8 cellular contexts compared by ENCODE assay signal in genomic region chr15:67832031-67832551, GRCh38. TPM values are rescaled to one million over a fixed set of nuclear protein-coding genes. Genes with fewer than 3 reads are reported as not detected.
DNase-seq lines count a peak whose midpoint lies in the region; ATAC-seq and TF ChIP-seq lines count a peak whose summit lies in the region.

No MANE protein-coding gene starts in this region.

- POLR2A ChIA-PET in MCF 10A (lab: Yijun Ruan, JAX), result no interaction called here

- ATAC-seq in GM21717 (IDR thresholded peaks at IDR 0.05; ENCODE audit: unreplicated experiment), result no peak
- no peak for ATAC-seq in GM21390 (IDR thresholded peaks at IDR 0.05; ENCODE audit: unreplicated experiment)

- H3K27me3 Mint-ChIP-seq in MCF 10A (ENCODE audit: insufficient read depth, unreplicated experiment) (no peaks in the 10 kb centered on the region), progenitor cell of endocrine pancreas (peaks cover 86% of the 10 kb centered on the region)

- H3K27ac Mint-ChIP-seq in MCF 10A (ENCODE audit: low read depth, unreplicated experiment) (no peak overlapping the region), progenitor cell of endocrine pancreas (no peak overlapping the region)

- DNase-seq in NCI-H82 (lab: John Stamatoyannopoulos, UW), result peak; percentile 60
- DNase-seq in NCI-H82 treated with DMSO at 0.1 percent for 48 hours (lab: John Stamatoyannopoulos, UW; ENCODE audit: unreplicated experiment), result no peak
- peak; percentile 55 for DNase-seq in M059J (ENCODE audit: low read depth)
- DNase-seq in MCF 10A (ENCODE audit: unreplicated experiment), result peak; percentile 53
- no peak for DNase-seq in progenitor cell of endocrine pancreas (ENCODE audit: low spot score, unreplicated experiment)
- no peak for DNase-seq in cerebellar nuclear complex (lab: John Stamatoyannopoulos, UW)

- BruUV-seq in MCF 10A (replicated peaks; lab: Mats Ljungman, UMichigan), result no TSS peak

- H3K9me3 Mint-ChIP-seq in MCF 10A (ENCODE audit: unreplicated experiment), result no peaks in the 10 kb centered on the region
- H3K9me3 Mint-ChIP-seq in progenitor cell of endocrine pancreas (ENCODE audit: low read depth), result no peaks in the 10 kb centered on the region

- CTCF ChIA-PET in MCF 10A (lab: Yijun Ruan, JAX), result interaction anchor here (0.6 to 0.7 kb wide), 2 partner anchors 446 to 1393 kb away, joined by 3 read pairs; no protein-coding TSS in a partner anchor

- H3K36me3 Mint-ChIP-seq in MCF 10A (ENCODE audit: insufficient read depth, unreplicated experiment), result no peaks in the 10 kb centered on the region
- H3K36me3 Mint-ChIP-seq in progenitor cell of endocrine pancreas (ENCODE audit: insufficient read depth), result no peaks in the 10 kb centered on the region

- peaks cover 9% of the 10 kb centered on the region for H3K4me1 Mint-ChIP-seq in MCF 10A (ENCODE audit: insufficient read depth, unreplicated experiment)
- peaks cover 18% of the 10 kb centered on the region for H3K4me1 Mint-ChIP-seq in progenitor cell of endocrine pancreas (ENCODE audit: low read depth)

- intact Hi-C loops in MCF 10A (cut with micrococcal nuclease), result loop anchor here (2.0 to 10.0 kb wide), 3 partner anchors 289 to 767 kb away; partner anchors contain the start of genes MAP2K5 and SMAD3

- H3K4me3 Mint-ChIP-seq in MCF 10A (ENCODE audit: unreplicated experiment) (no peak overlapping the region), progenitor cell of endocrine pancreas (ENCODE audit: low read depth) (no peak overlapping the region)

- TF ChIP-seq CTCF in MCF 10A (IDR thresholded peaks at IDR 0.05; ENCODE audit: unreplicated experiment) (peak; percentile 28), progenitor cell of endocrine pancreas (IDR thresholded peaks at IDR 0.05; ENCODE audit: unreplicated experiment) (peak; percentile 37)

RNA-seq across cellular contexts. Expression of gene SKOR1, which starts 6.8 kb away (rescaled TPM):
- 0.12 and 0.17 TPM in 2 replicates for total RNA-seq in M059J (2014; rRNA removed; shearing (Covaris generic))
- total RNA-seq in MCF 10A (2022), result 0.07 and 0.17 TPM in 2 replicates
- total RNA-seq in progenitor cell of endocrine pancreas, result 0.60 and 0.75 TPM in 2 replicates

RNA-seq across cellular contexts. Expression of gene RNU6-1, which starts 7.8 kb away (rescaled TPM):
- total RNA-seq in M059J (2014; rRNA removed; shearing (Covaris generic)), result not detected in 2 replicates
- total RNA-seq in MCF 10A (2022) (not detected in 2 replicates), progenitor cell of endocrine pancreas (not detected in 2 replicates)

Comparison
In these comparisons a context has a peak if more than half of its experiments do, and no peak if none do; other contexts are left out.
1. DNase-seq: peak in NCI-H82 (single experiment), M059J (single experiment) and MCF 10A (single experiment); none in NCI-H82 treated with DMSO at 0.1 percent for 48 hours (single experiment), progenitor cell of endocrine pancreas (single experiment) and cerebellar nuclear complex (0 of 2).